14 cellular contexts compared by ENCODE assay signal in genomic region chr1:3417082-3417728, GRCh38. TPM values are rescaled to one million over a fixed set of nuclear protein-coding genes. Genes with fewer than 3 reads are reported as not detected.
DNase-seq lines count a peak whose midpoint lies in the region; ATAC-seq, FAIRE-seq and TF ChIP-seq lines count a peak whose summit lies in the region.
"Had no signal": no experiment of that assay in that cellular context is flagged by ENCODE, and none has a peak within 500 bp of the region (broad histone marks: within the 10 kb centered on the region; RNA-seq: fewer than 3 reads in every experiment).

No MANE protein-coding gene starts in this region.

- H3K27me3 Mint-ChIP-seq in neural crest cell (ENCODE audit: low read depth): no peaks in the 10 kb centered on the region

- no peak overlapping the region for H3K4me3 Mint-ChIP-seq in neural crest cell
- H3K4me3 Mint-ChIP-seq: naive B cell had no signal

- no peak for ATAC-seq in HG02970 (IDR thresholded peaks at IDR 0.05; ENCODE audit: low FRiP score, unreplicated experiment)
- ATAC-seq in GM21825 (IDR thresholded peaks at IDR 0.05; ENCODE audit: unreplicated experiment): no peak

- no peak for FAIRE-seq in bronchial epithelial cell (lab: Jason Lieb, UNC)

- TF ChIP-seq CTCF in bronchial epithelial cell (IDR thresholded peaks at IDR 0.05; ENCODE audit: insufficient read depth, low read length, severe bottlenecking) (peak; percentile 9), neural crest cell (conservative IDR thresholded peaks at IDR 0.05) (peak; percentile 71)

- no peak overlapping the region for H3K27ac Mint-ChIP-seq in neural crest cell (ENCODE audit: unreplicated experiment)
- H3K27ac Mint-ChIP-seq: naive B cell had no signal

- H3K36me3 ChIP-seq in bronchial epithelial cell (ENCODE audit: control insufficient read depth, insufficient read depth, low read length): no peaks in the 10 kb centered on the region

- peaks cover 7% of the 10 kb centered on the region for H3K4me1 Mint-ChIP-seq in neural crest cell
- H3K4me1 Mint-ChIP-seq: naive B cell had no signal

- DNase-seq in DMS 273 (lab: John Stamatoyannopoulos, UW; ENCODE audit: unreplicated experiment): peak; percentile 40
- DNase-seq in DMS 273 treated with DMSO at 0.1 percent for 48 hours (lab: John Stamatoyannopoulos, UW): no peak
- peak; percentile 44 for DNase-seq in KBM-7
- no peak for DNase-seq in bronchial epithelial cell (ENCODE audit: low read depth)
- DNase-seq in neural crest cell (ENCODE audit: low read depth, low spot score): no peak
- DNase-seq in NCI-H146 (lab: John Stamatoyannopoulos, UW): no peak
- DNase-seq: 8988T, amygdala, EL, naive B cell, NCI-H1092 treated with DMSO at 0.1 percent for 48 hours had no signal

- in situ Hi-C loops in KBM-7 (cut with MboI; ENCODE audit: low pct_unique_long_range_greater_than_20kb, low sequenced_read_pairs): no loop called here

- H3K4me3 ChIP-seq in bronchial epithelial cell (ENCODE audit: low read depth, low read length): no peak overlapping the region

- H3K27me3 ChIP-seq in bronchial epithelial cell (ENCODE audit: control insufficient read depth, insufficient read depth, low read length): no peaks in the 10 kb centered on the region

- peaks cover 5% of the 10 kb centered on the region for H3K36me3 Mint-ChIP-seq in neural crest cell (ENCODE audit: low read depth)

- peaks cover 2% of the 10 kb centered on the region for H3K9me3 Mint-ChIP-seq in neural crest cell

RNA-seq across cellular contexts. Expression of gene ARHGEF16, which starts 37.3 kb away (rescaled TPM):
- total RNA-seq in bronchial epithelial cell (14.5 and 21.6 TPM in 2 replicates), neural crest cell (11.3 and 12.2 TPM in 2 replicates)
- total RNA-seq: T-helper 2 cell treated with Interferon-gamma antibody and Interleukin-4, amounts not matched to agents 100 ng/mL and 5 ng/mL, for 36 hours had no signal

Comparison
In these comparisons a context has a peak if more than half of its experiments do, and no peak if none do; other contexts are left out.
1. DNase-seq: peak in DMS 273 (single experiment) and KBM-7 (single experiment); none in DMS 273 treated with DMSO at 0.1 percent for 48 hours (single experiment), bronchial epithelial cell (single experiment), neural crest cell (single experiment) and NCI-H146 (single experiment).